In genomic region chr12:123263196-123263817, GRCh38 we compare ENCODE assay signal across 21 cellular contexts. TPM values are rescaled to one million over a fixed set of nuclear protein-coding genes. Genes with fewer than 3 reads are reported as not detected.
DNase-seq lines count a peak whose midpoint lies in the region; ATAC-seq and TF ChIP-seq lines count a peak whose summit lies in the region.
"Had no signal": no experiment of that assay in that cellular context is flagged by ENCODE, and none has a peak within 500 bp of the region (broad histone marks: within the 10 kb centered on the region; RNA-seq: fewer than 3 reads in every experiment).

No MANE protein-coding gene starts in this region.

- no peaks in the 10 kb centered on the region for H3K36me3 Mint-ChIP-seq in activated naive CD8-positive, alpha-beta T cell
- H3K36me3 Mint-ChIP-seq in activated naive CD8-positive, alpha-beta T cell treated with anti-CD3 and anti-CD28 coated beads, Interleukin-2, amount 50 U/mL, for 24 hours (ENCODE audit: low read depth): peaks cover 33% of the 10 kb centered on the region
- H3K36me3 Mint-ChIP-seq in endothelial cell (ENCODE audit: low read depth, unreplicated experiment): peaks cover 57% of the 10 kb centered on the region

- no peaks in the 10 kb centered on the region for H3K9me3 Mint-ChIP-seq in activated naive CD8-positive, alpha-beta T cell (ENCODE audit: low read depth)
- H3K9me3 Mint-ChIP-seq in activated naive CD8-positive, alpha-beta T cell treated with anti-CD3 and anti-CD28 coated beads, Interleukin-2, amount 50 U/mL, for 24 hours: no peaks in the 10 kb centered on the region
- no peaks in the 10 kb centered on the region for H3K9me3 Mint-ChIP-seq in endothelial cell (ENCODE audit: unreplicated experiment)
- H3K9me3 Mint-ChIP-seq: activated B cell treated with CpG ODN at 0.5 μM for 24 hours; CD8-positive, alpha-beta T cell; stimulated activated naive CD8-positive, alpha-beta T cell treated with anti-CD3 and anti-CD28 coated beads, Interleukin-15, Interleukin-2, amounts not matched to agents 100 ng/mL and 50 ng/mL, for 24 hours had no signal

- no peak for TF ChIP-seq CTCF in endothelial cell (IDR thresholded peaks at IDR 0.05; ENCODE audit: unreplicated experiment)

- peak overlapping the region; percentile 10 for H3K27ac Mint-ChIP-seq in activated naive CD8-positive, alpha-beta T cell
- no peak overlapping the region for H3K27ac Mint-ChIP-seq in activated naive CD8-positive, alpha-beta T cell treated with anti-CD3 and anti-CD28 coated beads, Interleukin-2, amount 50 U/mL, for 24 hours
- no peak overlapping the region for H3K27ac Mint-ChIP-seq in endothelial cell (ENCODE audit: unreplicated experiment)
- H3K27ac Mint-ChIP-seq: activated B cell treated with CpG ODN at 0.5 μM for 24 hours; CD8-positive, alpha-beta T cell; stimulated activated naive CD8-positive, alpha-beta T cell treated with anti-CD3 and anti-CD28 coated beads, Interleukin-15, Interleukin-2, amounts not matched to agents 100 ng/mL and 50 ng/mL, for 24 hours had no signal

- DNase-seq in NCI-H2107 (lab: John Stamatoyannopoulos, UW) (peak; percentile 11), NCI-H2107 treated with DMSO at 0.1 percent for 48 hours (lab: John Stamatoyannopoulos, UW; ENCODE audit: unreplicated experiment) (no peak), endothelial cell (ENCODE audit: low spot score) (no peak), NCI-H2171 treated with DMSO at 0.1 percent for 48 hours (lab: John Stamatoyannopoulos, UW) (no peak), HCEC 1CT (no peak)
- DNase-seq in activated naive CD8-positive, alpha-beta T cell treated with anti-CD3 and anti-CD28 coated beads, Interleukin-2, amount 50 U/mL, for 24 hours: no peak
- DNase-seq in activated CD4-positive, CD25-positive, alpha-beta regulatory T cell treated with anti-CD3 and anti-CD28 coated beads, Interleukin-2, amount 50 U/mL, for 72 hours: no peak
- DNase-seq: activated B cell treated with CpG ODN at 0.5 μM for 24 hours; activated CD4-positive, alpha-beta T cell treated with anti-CD3 and anti-CD28 coated beads, Interleukin-2, amount 50 U/mL, for 48 hours; activated CD8-positive, alpha-beta memory T cell treated with anti-CD3 and anti-CD28 coated beads, Interleukin-2, amount 50 U/mL, for 48 hours; activated gamma-delta T cell; body of pancreas; CD8-positive, alpha-beta T cell; effector memory CD4-positive, alpha-beta T cell; erythroblast; glutamatergic neuron; left ventricle myocardium superior; nucleus accumbens had no signal

- no peak overlapping the region for H3K4me3 Mint-ChIP-seq in activated naive CD8-positive, alpha-beta T cell
- H3K4me3 Mint-ChIP-seq in activated naive CD8-positive, alpha-beta T cell treated with anti-CD3 and anti-CD28 coated beads, Interleukin-2, amount 50 U/mL, for 24 hours: no peak overlapping the region
- peak overlapping the region; percentile 69 for H3K4me3 Mint-ChIP-seq in endothelial cell (ENCODE audit: unreplicated experiment)
- H3K4me3 Mint-ChIP-seq: activated B cell treated with CpG ODN at 0.5 μM for 24 hours; CD8-positive, alpha-beta T cell; stimulated activated naive CD8-positive, alpha-beta T cell treated with anti-CD3 and anti-CD28 coated beads, Interleukin-15, Interleukin-2, amounts not matched to agents 100 ng/mL and 50 ng/mL, for 24 hours had no signal

- H3K4me1 Mint-ChIP-seq in activated naive CD8-positive, alpha-beta T cell (ENCODE audit: low read depth): peaks cover 4% of the 10 kb centered on the region
- H3K4me1 Mint-ChIP-seq in activated naive CD8-positive, alpha-beta T cell treated with anti-CD3 and anti-CD28 coated beads, Interleukin-2, amount 50 U/mL, for 24 hours: peaks cover 5% of the 10 kb centered on the region
- peaks cover 6% of the 10 kb centered on the region for H3K4me1 Mint-ChIP-seq in endothelial cell (ENCODE audit: unreplicated experiment)

- no peaks in the 10 kb centered on the region for H3K27me3 Mint-ChIP-seq in activated naive CD8-positive, alpha-beta T cell
- H3K27me3 Mint-ChIP-seq in activated naive CD8-positive, alpha-beta T cell treated with anti-CD3 and anti-CD28 coated beads, Interleukin-2, amount 50 U/mL, for 24 hours: no peaks in the 10 kb centered on the region
- peaks cover 6% of the 10 kb centered on the region for H3K27me3 Mint-ChIP-seq in endothelial cell (ENCODE audit: unreplicated experiment)
- H3K27me3 Mint-ChIP-seq: activated B cell treated with CpG ODN at 0.5 μM for 24 hours; stimulated activated naive CD8-positive, alpha-beta T cell treated with anti-CD3 and anti-CD28 coated beads, Interleukin-15, Interleukin-2, amounts not matched to agents 100 ng/mL and 50 ng/mL, for 24 hours had no signal

- ATAC-seq in activated naive CD8-positive, alpha-beta T cell treated with anti-CD3 and anti-CD28 coated beads, Interleukin-2, amount 50 U/mL, for 24 hours: no peak
- ATAC-seq: A549; body of pancreas; CD8-positive, alpha-beta T cell; left ventricle myocardium superior had no signal

RNA-seq across cellular contexts. Expression of gene CDK2AP1, which starts 8.3 kb away (rescaled TPM):
- total RNA-seq in endothelial cell (ENCODE audit: unreplicated experiment): 145 TPM

RNA-seq across cellular contexts. Expression of gene MTRFR, which starts 30.1 kb away (rescaled TPM):
- total RNA-seq in endothelial cell (ENCODE audit: unreplicated experiment): 11.6 TPM

RNA-seq across cellular contexts. Expression of gene MPHOSPH9, which starts 30.4 kb away (rescaled TPM):
- 30.1 TPM for total RNA-seq in endothelial cell (ENCODE audit: unreplicated experiment)
